In genomic region chr17:32558328-32558955, GRCh38 we compare ENCODE assay signal across 1 cellular context.
TF ChIP-seq lines count a peak whose summit lies in the region.

No MANE protein-coding gene starts in this region.

TF ChIP-seq in H1, 55 proteins besides CTCF, POLR2A, EP300 and RAD21:
- no peak for TF ChIP-seq CHD7 (IDR thresholded peaks at IDR 0.05; ENCODE audit: insufficient replicate concordance, low read length)
- no peak for TF ChIP-seq SP4 (IDR thresholded peaks at IDR 0.05; ENCODE audit: low read length)
- no peak for TF ChIP-seq KDM5A (IDR thresholded peaks at IDR 0.05; ENCODE audit: low read length)
- TF ChIP-seq HDAC2 (IDR thresholded peaks at IDR 0.05; ENCODE audit: borderline replicate concordance in 1 of 2, low read depth in 2 of 2, low read length in 2 of 2): no peak
- TF ChIP-seq TEAD4 (IDR thresholded peaks at IDR 0.05; ENCODE audit: low read depth, low read length): no peak
- no peak for TF ChIP-seq ATF3 (IDR thresholded peaks at IDR 0.05; ENCODE audit: insufficient read depth, low read depth, low read length)
- TF ChIP-seq CBX5 (IDR thresholded peaks at IDR 0.05; ENCODE audit: low read depth, low read length): no peak
- no peak for TF ChIP-seq POLR2AphosphoS5 (IDR thresholded peaks at IDR 0.05; ENCODE audit: low read depth, low read length)
- TF ChIP-seq RNF2 (IDR thresholded peaks at IDR 0.05; ENCODE audit: borderline replicate concordance, low read depth, low read length, missing control alignments, poor library complexity, severe bottlenecking): no peak
- no peak for TF ChIP-seq YY1 (IDR thresholded peaks at IDR 0.05; ENCODE audit: low read depth, low read length)
- no peak for TF ChIP-seq SP1 (IDR thresholded peaks at IDR 0.05; ENCODE audit: low read depth, low read length)
- no peak for TF ChIP-seq E2F6 (IDR thresholded peaks at IDR 0.05)
- TF ChIP-seq SRF (IDR thresholded peaks at IDR 0.05; ENCODE audit: low read depth, low read length): no peak
- no peak for TF ChIP-seq CEBPB (IDR thresholded peaks at IDR 0.05; ENCODE audit: low read depth, low read length)
- TF ChIP-seq GTF2F1 (IDR thresholded peaks at IDR 0.05; ENCODE audit: borderline replicate concordance, low read depth, low read length): no peak
- no peak for TF ChIP-seq TAF7 (optimal IDR thresholded peaks at IDR 0.05; ENCODE audit: borderline replicate concordance, low read depth, low read length)
- no peak for TF ChIP-seq NANOG (IDR thresholded peaks at IDR 0.05; ENCODE audit: insufficient read depth, low read depth, low read length, poor library complexity, severe bottlenecking)
- no peak for TF ChIP-seq PHF8 (conservative IDR thresholded peaks at IDR 0.05; ENCODE audit: low read depth, low read length)
- no peak for TF ChIP-seq GABPA (IDR thresholded peaks at IDR 0.05; ENCODE audit: borderline replicate concordance, insufficient read depth, low read length)
